Comparison of ENCODE assay signal across 10 cellular contexts in genomic region chr3:59771760-59772159, GRCh38.
DNase-seq lines count a peak whose midpoint lies in the region; ATAC-seq, FAIRE-seq and TF ChIP-seq lines count a peak whose summit lies in the region.
"Had no signal": no experiment of that assay in that cellular context is flagged by ENCODE, and none has a peak within 500 bp of the region (broad histone marks: within the 10 kb centered on the region; RNA-seq: fewer than 3 reads in every experiment).

No MANE protein-coding gene starts in this region.

- no peaks in the 10 kb centered on the region for H3K36me3 Mint-ChIP-seq in HFFc6 (ENCODE audit: low read depth)
- no peaks in the 10 kb centered on the region for H3K36me3 Mint-ChIP-seq in activated naive CD8-positive, alpha-beta T cell treated with anti-CD3 and anti-CD28 coated beads, Interleukin-2, amount 50 U/mL, for 24 hours (ENCODE audit: low read depth)

- H3K36me3 ChIP-seq in small intestine (ENCODE audit: control insufficient read depth in 2 of 2, insufficient read depth in 2 of 2, low read length in 2 of 2) = no peaks in the 10 kb centered on the region

- H3K27me3 Mint-ChIP-seq in HFFc6 (ENCODE audit: insufficient read depth) = peaks cover 2% of the 10 kb centered on the region; the same call in 1 of the 2 replicates
- H3K27me3 Mint-ChIP-seq in activated naive CD8-positive, alpha-beta T cell treated with anti-CD3 and anti-CD28 coated beads, Interleukin-2, amount 50 U/mL, for 24 hours = peaks cover 14% of the 10 kb centered on the region

- TF ChIP-seq POLR2A in GM18505 (IDR thresholded peaks at IDR 0.05; ENCODE audit: borderline replicate concordance, extremely low read depth, insufficient read depth, insufficient read length) = no peak

- H3K9me3 ChIP-seq in small intestine (ENCODE audit: control insufficient read depth, low read depth) = no peaks in the 10 kb centered on the region
- H3K9me3 ChIP-seq: testis had no signal

- no peak overlapping the region for H3K27ac ChIP-seq in small intestine (ENCODE audit: low read depth in 1 of 2, low read length in 1 of 2)
- H3K27ac ChIP-seq: testis had no signal

- DNase-seq in AG08395 (ENCODE audit: low spot score) (peak; percentile 76), HFFc6 (peak; percentile 79), islet precursor cell (peak; percentile 58), small intestine (no peak), iPS-NIHi7 (ENCODE audit: extremely low spot score) (no peak)
- no peak for DNase-seq in activated naive CD8-positive, alpha-beta T cell treated with anti-CD3 and anti-CD28 coated beads, Interleukin-2, amount 50 U/mL, for 24 hours
- DNase-seq: GOT3, testis had no signal

- no peak for TF ChIP-seq CTCF in HFFc6 (IDR thresholded peaks at IDR 0.05)

- no peaks in the 10 kb centered on the region for H3K9me3 Mint-ChIP-seq in HFFc6
- no peaks in the 10 kb centered on the region for H3K9me3 Mint-ChIP-seq in activated naive CD8-positive, alpha-beta T cell treated with anti-CD3 and anti-CD28 coated beads, Interleukin-2, amount 50 U/mL, for 24 hours

- no peak overlapping the region for H3K4me3 Mint-ChIP-seq in HFFc6
- no peak overlapping the region for H3K4me3 Mint-ChIP-seq in activated naive CD8-positive, alpha-beta T cell treated with anti-CD3 and anti-CD28 coated beads, Interleukin-2, amount 50 U/mL, for 24 hours

- H3K4me1 ChIP-seq in small intestine (ENCODE audit: control insufficient read depth in 2 of 2, insufficient read depth in 1 of 2, low read depth in 1 of 2, low read length in 1 of 2) = peaks cover 0 to 3% of the 10 kb centered on the region in 2 donors
- H3K4me1 ChIP-seq: testis had no signal

- H3K4me1 Mint-ChIP-seq in HFFc6 (ENCODE audit: low read depth) = peaks cover 37% of the 10 kb centered on the region
- peaks cover 34% of the 10 kb centered on the region for H3K4me1 Mint-ChIP-seq in activated naive CD8-positive, alpha-beta T cell treated with anti-CD3 and anti-CD28 coated beads, Interleukin-2, amount 50 U/mL, for 24 hours

- H3K4me3 ChIP-seq in small intestine (ENCODE audit: low read depth in 1 of 2, low read length in 2 of 2) = no peak overlapping the region
- H3K4me3 ChIP-seq: testis had no signal

- no peaks in the 10 kb centered on the region for H3K27me3 ChIP-seq in small intestine (ENCODE audit: control insufficient read depth in 2 of 2, insufficient read depth in 2 of 2, low read length in 2 of 2)
- H3K27me3 ChIP-seq: testis had no signal

- peak; percentile 48 for ATAC-seq in activated naive CD8-positive, alpha-beta T cell treated with anti-CD3 and anti-CD28 coated beads, Interleukin-2, amount 50 U/mL, for 24 hours
- ATAC-seq in HG02840 (IDR thresholded peaks at IDR 0.05; ENCODE audit: low FRiP score, unreplicated experiment) = no peak
- no peak for ATAC-seq in GM18505 (IDR thresholded peaks at IDR 0.05; ENCODE audit: unreplicated experiment)

- no peak for FAIRE-seq in small intestine (lab: Jason Lieb, UNC)

- 41 to 60% (median 57%) methylated on average over 3 of the region's 3 CpGs for WGBS in small intestine, 3 donors

- peak overlapping the region; percentile 52 for H3K27ac Mint-ChIP-seq in HFFc6
- no peak overlapping the region for H3K27ac Mint-ChIP-seq in activated naive CD8-positive, alpha-beta T cell treated with anti-CD3 and anti-CD28 coated beads, Interleukin-2, amount 50 U/mL, for 24 hours

Comparison
In these comparisons a context has a peak if more than half of its experiments do, and no peak if none do; other contexts are left out.
1. DNase-seq: peak in AG08395 (single experiment), HFFc6 (single experiment) and islet precursor cell (single experiment); none in activated naive CD8-positive, alpha-beta T cell treated with anti-CD3 and anti-CD28 coated beads, Interleukin-2, amount 50 U/mL, for 24 hours (single experiment), small intestine (single experiment) and iPS-NIHi7 (single experiment).